In the genomic region with DNA sequence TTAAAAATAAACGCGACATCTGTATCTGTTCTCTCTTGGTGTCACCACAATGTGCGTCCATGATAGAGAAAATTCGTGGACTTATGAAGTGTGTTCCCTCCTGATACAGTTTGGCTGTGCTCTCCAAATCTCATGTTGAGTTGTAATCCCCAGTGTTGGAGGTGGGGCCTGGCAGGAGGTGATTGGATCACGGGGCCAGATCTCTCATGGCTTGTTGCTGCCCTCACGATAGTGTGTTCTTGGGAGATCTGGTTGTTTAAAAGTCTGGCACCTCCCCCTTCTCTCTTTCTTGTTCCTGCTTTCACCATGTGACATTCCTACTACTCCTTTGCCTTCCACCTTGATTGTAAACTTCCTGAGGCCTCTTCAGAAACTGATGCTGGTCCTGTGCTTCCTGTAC, we compare ENCODE assay signal across 26 cellular contexts.
DNase-seq lines count a peak whose midpoint lies in the region; ATAC-seq and TF ChIP-seq lines count a peak whose summit lies in the region.
"Had no signal": no experiment of that assay in that cellular context is flagged by ENCODE, and none has a peak within 500 bp of the region (broad histone marks: within the 10 kb centered on the region; RNA-seq: fewer than 3 reads in every experiment).

No MANE protein-coding gene starts in this region.

- H3K36me3 Mint-ChIP-seq in WTC11: no peaks in the 10 kb centered on the region
- H3K36me3 Mint-ChIP-seq: CD8-positive, alpha-beta T cell; T-cell had no signal

- peak overlapping the region; percentile 55 for H2BK5ac ChIP-seq in trophoblast cell (ENCODE audit: low read depth, low read length, poor library complexity)

- no peak overlapping the region for H2AK5ac ChIP-seq in trophoblast cell (ENCODE audit: low read length)

- H2BK12ac ChIP-seq in trophoblast cell (ENCODE audit: low read length): peak overlapping the region; percentile 80

- H2BK120ac ChIP-seq in trophoblast cell (ENCODE audit: insufficient read depth, low read length, poor library complexity): peak overlapping the region; percentile 69

- H3K4me1 Mint-ChIP-seq in WTC11: peaks cover 10% of the 10 kb centered on the region

- ATAC-seq in WTC11 (peak; percentile 61), right cardiac atrium (no peak), HG02970 (IDR thresholded peaks at IDR 0.05; ENCODE audit: low FRiP score, unreplicated experiment) (no peak)
- ATAC-seq: CD8-positive, alpha-beta T cell; Right ventricle myocardium inferior; T-cell had no signal

- no peaks in the 10 kb centered on the region for H3K36me3 ChIP-seq in Loucy (ENCODE audit: insufficient read depth, low read length)
- H3K36me3 ChIP-seq in trophoblast cell (ENCODE audit: control insufficient read depth in 1 of 2, insufficient read depth in 2 of 2, low read length in 2 of 2): no peaks in the 10 kb centered on the region
- H3K36me3 ChIP-seq: SJSA1 had no signal

- CTCF ChIA-PET in WTC11 (lab: Charles Lee): no interaction called here

- peaks cover 4% of the 10 kb centered on the region; the same call in 1 of the 2 replicates for H3K9me3 Mint-ChIP-seq in WTC11
- H3K9me3 Mint-ChIP-seq: CD8-positive, alpha-beta T cell; T-cell had no signal

- H3K23ac ChIP-seq in trophoblast cell (ENCODE audit: low read length): no peak overlapping the region

- H2AFZ ChIP-seq in Loucy (ENCODE audit: low read length) (0 out of 2 replicates have a peak overlapping the region, but pooled peaks have one; percentile 23), trophoblast cell (ENCODE audit: insufficient read depth, low read length, poor library complexity) (no peak overlapping the region)
- H2AFZ ChIP-seq: PC-9 had no signal

- no peaks in the 10 kb centered on the region for H4K20me1 ChIP-seq in Loucy (ENCODE audit: insufficient read depth, low read length, poor library complexity, severe bottlenecking)

- H3K4ac ChIP-seq in trophoblast cell (ENCODE audit: low read depth, low read length): no peak overlapping the region

- TF ChIP-seq CTCF in Loucy (conservative IDR thresholded peaks at IDR 0.05; ENCODE audit: low read length) (no peak), WTC11 (IDR thresholded peaks at IDR 0.05) (no peak)

- no peak overlapping the region for H4K8ac ChIP-seq in trophoblast cell (ENCODE audit: low read depth, low read length)

- H4K91ac ChIP-seq in trophoblast cell (ENCODE audit: low read depth, low read length): peak overlapping the region; percentile 59

- no peaks in the 10 kb centered on the region for H3K27me3 ChIP-seq in Loucy (ENCODE audit: insufficient read depth, low read length, poor library complexity, severe bottlenecking)
- no peaks in the 10 kb centered on the region for H3K27me3 ChIP-seq in trophoblast cell (ENCODE audit: insufficient read depth, low read length)
- H3K27me3 ChIP-seq in right cardiac atrium (ENCODE audit: control insufficient read depth, insufficient read depth): no peaks in the 10 kb centered on the region
- H3K27me3 ChIP-seq: SJSA1 had no signal

- H3K9me3 ChIP-seq in Loucy (ENCODE audit: insufficient read depth, low read depth, low read length): no peaks in the 10 kb centered on the region
- H3K9me3 ChIP-seq in trophoblast cell (ENCODE audit: insufficient read depth, low read depth, low read length): peaks cover 2% of the 10 kb centered on the region
- no peaks in the 10 kb centered on the region for H3K9me3 ChIP-seq in right cardiac atrium (ENCODE audit: control insufficient read depth, low read length)
- H3K9me3 ChIP-seq: A549, SJSA1 had no signal

- no peaks in the 10 kb centered on the region for H3K27me3 Mint-ChIP-seq in WTC11 (ENCODE audit: low read depth)

- H3K4me3 ChIP-seq in Loucy (ENCODE audit: low read length, poor library complexity, severe bottlenecking): no peak overlapping the region
- no peak overlapping the region for H3K4me3 ChIP-seq in trophoblast cell (ENCODE audit: low read depth, low read length)
- no peak overlapping the region for H3K4me3 ChIP-seq in right cardiac atrium (ENCODE audit: low read length)
- H3K4me3 ChIP-seq: A549, PC-9, SJSA1 had no signal

- no CpG with 5 or more reads among the region's 6 CpGs for WGBS in trophoblast cell (ENCODE audit: extremely low coverage, insufficient coverage, insufficient read length)
- WGBS in right cardiac atrium: 41% methylated on average over 6 of the region's 6 CpGs

- H3K4me3 Mint-ChIP-seq in WTC11: no peak overlapping the region
- H3K4me3 Mint-ChIP-seq: CD8-positive, alpha-beta T cell; T-cell had no signal

- H3K27ac Mint-ChIP-seq in WTC11: no peak overlapping the region
- H3K27ac Mint-ChIP-seq: CD8-positive, alpha-beta T cell; T-cell had no signal

- H3K9me2 ChIP-seq in Loucy (replicated peaks; ENCODE audit: low read depth, low read length): no peaks in the 10 kb centered on the region

- peak overlapping the region; percentile 60 for H4K12ac ChIP-seq in trophoblast cell (ENCODE audit: low read depth, low read length)

- H3K4me2 ChIP-seq in Loucy (ENCODE audit: low read depth, low read length, poor library complexity, severe bottlenecking): no peak overlapping the region
- H3K4me2 ChIP-seq in trophoblast cell (ENCODE audit: low read length): no peak overlapping the region
- H3K4me2 ChIP-seq: A549, PC-9 had no signal

- H3K4me1 ChIP-seq in Loucy (ENCODE audit: insufficient read depth, low read length, poor library complexity, severe bottlenecking) (peaks cover 6% of the 10 kb centered on the region), trophoblast cell (ENCODE audit: control insufficient read depth in 1 of 2, insufficient read depth in 2 of 2, low read length in 2 of 2) (peaks cover 14 to 16% of the 10 kb centered on the region in 2 experiments), right cardiac atrium (ENCODE audit: control insufficient read depth, insufficient read depth, low read length) (no peaks in the 10 kb centered on the region)
- H3K4me1 ChIP-seq: A549 had no signal

- no peak overlapping the region for H3K18ac ChIP-seq in trophoblast cell (ENCODE audit: low read length)

- peak overlapping the region; percentile 45 for H3K14ac ChIP-seq in trophoblast cell (ENCODE audit: low read length)

- DNase-seq in WTC11 (ENCODE audit: low spot score) (no peak), islet precursor cell (peak; percentile 58), trophoblast cell (peak; percentile 21 to 54), C1 segment of cervical spinal cord (lab: John Stamatoyannopoulos, UW) (no peak), right cardiac atrium (no peak)
- DNase-seq in activated CD4-positive, alpha-beta T cell treated with anti-CD3 and anti-CD28 coated beads, Interleukin-2, amount 50 U/mL, for 48 hours: no peak
- DNase-seq: AML-193; CD8-positive, alpha-beta T cell; DMS79 treated with DMSO at 0.1 percent for 48 hours; H7; KG1; NCI-H1092; NCI-H1417 treated with DMSO at 0.1 percent for 48 hours; NCI-H1694 treated with DMSO at 0.1 percent for 48 hours; NCI-H2081; NCI-H2227 treated with DMSO at 0.1 percent for 48 hours; NCI-H69; NK-92 treated with Interleukin-12 subunit alpha and Interleukin-12 subunit beta, amount 100 ng/mL, for 24 hours; PC-9; T-cell had no signal

- H3F3A ChIP-seq in Loucy (ENCODE audit: low read depth): no peaks in the 10 kb centered on the region

- H3K79me1 ChIP-seq in trophoblast cell (ENCODE audit: low read length): peaks cover 3% of the 10 kb centered on the region

- POLR2A ChIA-PET in WTC11 (lab: Charles Lee): no interaction called here

- H3K27ac ChIP-seq in trophoblast cell (ENCODE audit: low read depth, low read length) (peak overlapping the region; percentile 56), right cardiac atrium (ENCODE audit: low read length) (no peak overlapping the region)
- H3K27ac ChIP-seq: A549, C4-2B, PC-9, SJSA1 had no signal

- H3K9ac ChIP-seq in Loucy (ENCODE audit: low read depth, low read length, poor library complexity, severe bottlenecking): no peak overlapping the region
- H3K9ac ChIP-seq in trophoblast cell (ENCODE audit: low read length): no peak overlapping the region

- intact Hi-C loops in right cardiac atrium (cut with DNase I): no loop called here

- H3K79me2 ChIP-seq in Loucy (ENCODE audit: insufficient read depth, low read length) (no peaks in the 10 kb centered on the region), trophoblast cell (ENCODE audit: control insufficient read depth, insufficient read depth, low read length, poor library complexity) (no peaks in the 10 kb centered on the region)

TF ChIP-seq in WTC11, 78 proteins besides CTCF, POLR2A, EP300 and RAD21 (continues in another document):
- no peak for TF ChIP-seq RELA (CRISPR knock-in tag; IDR thresholded peaks at IDR 0.05; ENCODE audit: borderline replicate concordance)
- TF ChIP-seq ELF4 (CRISPR knock-in tag; IDR thresholded peaks at IDR 0.05; ENCODE audit: low read depth): no peak
- TF ChIP-seq MYBL2 (CRISPR knock-in tag; IDR thresholded peaks at IDR 0.05): no peak
- TF ChIP-seq, protein P1, sequence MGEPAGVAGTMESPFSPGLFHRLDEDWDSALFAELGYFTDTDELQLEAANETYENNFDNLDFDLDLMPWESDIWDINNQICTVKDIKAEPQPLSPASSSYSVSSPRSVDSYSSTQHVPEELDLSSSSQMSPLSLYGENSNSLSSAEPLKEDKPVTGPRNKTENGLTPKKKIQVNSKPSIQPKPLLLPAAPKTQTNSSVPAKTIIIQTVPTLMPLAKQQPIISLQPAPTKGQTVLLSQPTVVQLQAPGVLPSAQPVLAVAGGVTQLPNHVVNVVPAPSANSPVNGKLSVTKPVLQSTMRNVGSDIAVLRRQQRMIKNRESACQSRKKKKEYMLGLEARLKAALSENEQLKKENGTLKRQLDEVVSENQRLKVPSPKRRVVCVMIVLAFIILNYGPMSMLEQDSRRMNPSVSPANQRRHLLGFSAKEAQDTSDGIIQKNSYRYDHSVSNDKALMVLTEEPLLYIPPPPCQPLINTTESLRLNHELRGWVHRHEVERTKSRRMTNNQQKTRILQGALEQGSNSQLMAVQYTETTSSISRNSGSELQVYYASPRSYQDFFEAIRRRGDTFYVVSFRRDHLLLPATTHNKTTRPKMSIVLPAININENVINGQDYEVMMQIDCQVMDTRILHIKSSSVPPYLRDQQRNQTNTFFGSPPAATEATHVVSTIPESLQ (CRISPR knock-in tag; IDR thresholded peaks at IDR 0.05): no peak
- TF ChIP-seq CREM (CRISPR knock-in tag; IDR thresholded peaks at IDR 0.05): no peak
- TF ChIP-seq SP1 (CRISPR knock-in tag; conservative IDR thresholded peaks at IDR 0.05): no peak

Comparison
In these comparisons a context has a peak if more than half of its experiments do, and no peak if none do; other contexts are left out.
1. DNase-seq: peak in islet precursor cell (single experiment) and trophoblast cell (2 of 2); none in WTC11 (single experiment), C1 segment of cervical spinal cord (0 of 14), activated CD4-positive, alpha-beta T cell treated with anti-CD3 and anti-CD28 coated beads, Interleukin-2, amount 50 U/mL, for 48 hours (0 of 2) and right cardiac atrium (0 of 3).